ENCODE assay signal across 26 cellular contexts in genomic region chr10:78410046-78410965, GRCh38.
"Had no signal": no experiment of that assay in that cellular context is flagged by ENCODE, and none has a peak within 500 bp of the region (broad histone marks: within the 10 kb centered on the region; RNA-seq: fewer than 3 reads in every experiment).

No MANE protein-coding gene starts in this region.

- H3K27ac ChIP-seq: foreskin keratinocyte, left lung, prostate gland, suprapubic skin had no signal

- ATAC-seq: activated CD8-positive, alpha-beta memory T cell treated with anti-CD3 and anti-CD28 coated beads, Interleukin-2, amount 10 ng/mL, durations not matched to agents 7 days and 5 days; activated CD8-positive, alpha-beta T cell treated with anti-CD3 and anti-CD28 coated beads, Interleukin-2, amount 10 ng/mL, durations not matched to agents 7 days and 5 days; foreskin keratinocyte; heart right ventricle; left lung; pancreas; stimulated activated memory B cell treated with anti-CD40 and anti-IgM and Interleukin-4, amounts not matched to agents 10 μg/mL and 1 μg/mL and 100 μg/mL, for 72 hours; WTC11 had no signal

- H3K27me3 ChIP-seq: esophagus muscularis mucosa, tibial artery had no signal

- H3K4me2 ChIP-seq: smooth muscle cell had no signal

- H3K4me1 ChIP-seq: foreskin keratinocyte had no signal

- H3K4me3 ChIP-seq: esophagus muscularis mucosa, heart right ventricle, left lung, lung, pancreas, prostate gland, smooth muscle cell, suprapubic skin, tibial artery had no signal

- DNase-seq: activated CD4-positive, alpha-beta T cell treated with anti-CD3 and anti-CD28 coated beads for 1 hour; activated CD4-positive, alpha-beta T cell treated with anti-CD3 and anti-CD28 coated beads, Interleukin-2, amount 10 ng/mL, durations not matched to agents 7 days and 5 days; activated CD8-positive, alpha-beta memory T cell treated with anti-CD3 and anti-CD28 coated beads, Interleukin-2, amount 10 ng/mL, durations not matched to agents 7 days and 5 days; activated CD8-positive, alpha-beta T cell treated with anti-CD3 and anti-CD28 coated beads, Interleukin-2, amount 10 ng/mL, durations not matched to agents 7 days and 5 days; activated effector memory CD4-positive, alpha-beta T cell treated with Interleukin-2 at 50 U/mL for 16 hours; activated naive CD4-positive, alpha-beta T cell treated with Interleukin-2 at 50 U/mL for 16 hours; anterior cingulate cortex; central memory CD4-positive, alpha-beta T cell; foreskin keratinocyte; heart right ventricle; left lung; nephron progenitor cell; nucleus accumbens; pancreas; retina; stimulated activated CD4-positive, alpha-beta T cell treated with anti-CD3 and anti-CD28 coated beads, Interleukin-1b, Interleukin-23, amount 100 ng/mL, for 48 hours; stimulated activated CD4-positive, alpha-beta T cell treated with anti-CD3 and anti-CD28 coated beads, Interleukin-4, amount 100 ng/mL, for 4 hours; T-helper 2 cell had no signal

- H3K36me3 ChIP-seq: esophagus muscularis mucosa, heart right ventricle, left lung, pancreas, prostate gland, suprapubic skin, tibial artery had no signal

- H3K9me3 ChIP-seq: esophagus muscularis mucosa, heart right ventricle, left lung, pancreas, prostate gland, suprapubic skin, tibial artery had no signal
